In genomic region chr9:130539473-130540223, GRCh38 we compare ENCODE assay signal across 12 cellular contexts. TPM values are rescaled to one million over a fixed set of nuclear protein-coding genes. Genes with fewer than 3 reads are reported as not detected.
DNase-seq lines count a peak whose midpoint lies in the region; ATAC-seq and TF ChIP-seq lines count a peak whose summit lies in the region.
"Had no signal": no experiment of that assay in that cellular context is flagged by ENCODE, and none has a peak within 500 bp of the region (broad histone marks: within the 10 kb centered on the region; RNA-seq: fewer than 3 reads in every experiment).

No MANE protein-coding gene starts in this region.

- 32 to 33% methylated on average over 5 to 9 of the region's 9 CpGs for WGBS in esophagus squamous epithelium, 2 donors

- no peak overlapping the region for H3K27ac Mint-ChIP-seq in chondrocyte (ENCODE audit: unreplicated experiment)
- H3K27ac Mint-ChIP-seq: neural progenitor cell had no signal

- H3K27me3 Mint-ChIP-seq in chondrocyte (ENCODE audit: low read depth): peaks cover 54% of the 10 kb centered on the region

- no peak overlapping the region for H3K4me3 Mint-ChIP-seq in chondrocyte (ENCODE audit: unreplicated experiment)
- H3K4me3 Mint-ChIP-seq: neural progenitor cell had no signal

- peaks cover 12% of the 10 kb centered on the region for H3K4me1 Mint-ChIP-seq in chondrocyte (ENCODE audit: low read depth)

- no peak overlapping the region for H3K4me3 ChIP-seq in esophagus squamous epithelium
- H3K4me3 ChIP-seq: neural progenitor cell, thoracic aorta had no signal

- DNase-seq in DMS53 (lab: John Stamatoyannopoulos, UW) (peak; percentile 29), DMS53 treated with DMSO at 0.1 percent for 48 hours (lab: John Stamatoyannopoulos, UW; ENCODE audit: unreplicated experiment) (no peak), RKO (ENCODE audit: low spot score) (peak; percentile 90), esophagus squamous epithelium (lab: John Stamatoyannopoulos, UW) (no peak), smooth muscle cell of the brain vasculature (ENCODE audit: low read depth, low spot score) (peak; percentile 12), GDM1 (lab: John Stamatoyannopoulos, UW) (no peak), chondrocyte (ENCODE audit: low spot score) (no peak)
- DNase-seq: stimulated activated CD4-positive, alpha-beta T cell treated with anti-CD3 and anti-CD28 coated beads, Interleukin-4, amount 100 ng/mL, for 24 hours had no signal

- no peaks in the 10 kb centered on the region for H3K9me3 ChIP-seq in esophagus squamous epithelium
- H3K9me3 ChIP-seq: thoracic aorta had no signal

- peaks cover 5 to 59% (median 15%) of the 10 kb centered on the region in 3 donors for H3K4me1 ChIP-seq in esophagus squamous epithelium

- H3K36me3 ChIP-seq in esophagus squamous epithelium: no peaks in the 10 kb centered on the region
- H3K36me3 ChIP-seq: neural progenitor cell, thoracic aorta had no signal

- no peak for TF ChIP-seq CTCF in esophagus squamous epithelium (IDR thresholded peaks at IDR 0.05)
- TF ChIP-seq CTCF in chondrocyte (IDR thresholded peaks at IDR 0.05): no peak

- intact Hi-C loops in esophagus squamous epithelium (cut with DNase I): no loop called here

- no peaks in the 10 kb centered on the region for H3K9me3 Mint-ChIP-seq in chondrocyte (ENCODE audit: low read depth)
- H3K9me3 Mint-ChIP-seq: neural progenitor cell had no signal

- H3K27ac ChIP-seq in esophagus squamous epithelium: peak overlapping the region; percentile 67 to 86 (median 74)
- H3K27ac ChIP-seq: 22Rv1, neural progenitor cell, thoracic aorta had no signal

- H3K27me3 ChIP-seq in esophagus squamous epithelium: peaks cover 0 to 85% (median 5%) of the 10 kb centered on the region in 4 donors

- no peak for ATAC-seq in GM19463 (IDR thresholded peaks at IDR 0.05; ENCODE audit: unreplicated experiment)

- no peaks in the 10 kb centered on the region for H3K36me3 Mint-ChIP-seq in chondrocyte (ENCODE audit: low read depth)
- H3K36me3 Mint-ChIP-seq: neural progenitor cell had no signal

- peak in 1 of 4 donors; percentile 25 for TF ChIP-seq POLR2A in esophagus squamous epithelium (IDR thresholded peaks at IDR 0.05)

RNA-seq across cellular contexts. Expression of gene FUBP3, which starts 39.7 kb away (rescaled TPM):
- total RNA-seq in esophagus squamous epithelium: 10 to 100 TPM; 28.2 to 39.0 (median 33.9) TPM
- total RNA-seq in chondrocyte: 52.8 to 61.2 TPM (median 54.4 TPM) in 3 replicates

Comparison
In these comparisons a context has a peak if more than half of its experiments do, and no peak if none do; other contexts are left out.
1. DNase-seq: peak in DMS53 (single experiment), RKO (single experiment) and smooth muscle cell of the brain vasculature (single experiment); none in DMS53 treated with DMSO at 0.1 percent for 48 hours (single experiment), esophagus squamous epithelium (single experiment), GDM1 (single experiment) and chondrocyte (single experiment).